11 cellular contexts compared by ENCODE assay signal in genomic region chr21:37159949-37160348, GRCh38.
DNase-seq lines count a peak whose midpoint lies in the region; ATAC-seq and TF ChIP-seq lines count a peak whose summit lies in the region.
"Had no signal": no experiment of that assay in that cellular context is flagged by ENCODE, and none has a peak within 500 bp of the region (broad histone marks: within the 10 kb centered on the region; RNA-seq: fewer than 3 reads in every experiment).

No MANE protein-coding gene starts in this region.

- peak overlapping the region; percentile 20 for H3K27ac Mint-ChIP-seq in CD8-positive, alpha-beta T cell
- H3K27ac Mint-ChIP-seq in stimulated activated naive CD8-positive, alpha-beta T cell treated with anti-CD3 and anti-CD28 coated beads, Interleukin-15, amount 100 ng/mL, for 72 hours = no peak overlapping the region
- H3K27ac Mint-ChIP-seq: CD14-positive monocyte had no signal

- TF ChIP-seq CTCF in CD8-positive, alpha-beta T cell (IDR thresholded peaks at IDR 0.05) = no peak
- TF ChIP-seq CTCF in IMR-90 (conservative IDR thresholded peaks at IDR 0.05; ENCODE audit: low read depth, low read length) (no peak), transverse colon (IDR thresholded peaks at IDR 0.05) (no peak)

- no peaks in the 10 kb centered on the region for H3K4me1 ChIP-seq in CD8-positive, alpha-beta T cell (ENCODE audit: insufficient read depth, low read length)
- peaks cover 5% of the 10 kb centered on the region for H3K4me1 ChIP-seq in IMR-90 (ENCODE audit: control insufficient read depth, insufficient read depth, low read length)
- H3K4me1 ChIP-seq in transverse colon = peaks cover 0 to 22% (median 11%) of the 10 kb centered on the region in 4 donors

- in situ Hi-C loops in IMR-90 (cut with MboI; ENCODE audit: low sequenced_read_pairs) (no loop called here), transverse colon (cut with MboI; ENCODE audit: low pct_ligation_motif_present in 1 of 4, low pct_unique_long_range_greater_than_20kb in 1 of 4, low sequenced_read_pairs in 3 of 4) (no loop called here)

- H4K91ac ChIP-seq in IMR-90 (ENCODE audit: insufficient read depth, low read depth, low read length) = no peak overlapping the region

- no peaks in the 10 kb centered on the region for H3K4me1 Mint-ChIP-seq in CD8-positive, alpha-beta T cell (ENCODE audit: low read depth)
- peaks cover 13% of the 10 kb centered on the region for H3K4me1 Mint-ChIP-seq in stimulated activated naive CD8-positive, alpha-beta T cell treated with anti-CD3 and anti-CD28 coated beads, Interleukin-15, amount 100 ng/mL, for 72 hours

- DNase-seq in CD8-positive, alpha-beta T cell = no peak
- no peak for DNase-seq in IMR-90
- DNase-seq in epidermal melanocyte (ENCODE audit: insufficient read length, low spot score) = peak; percentile 54
- no peak for DNase-seq in transverse colon
- DNase-seq in stimulated activated naive CD8-positive, alpha-beta T cell treated with anti-CD3 and anti-CD28 coated beads, Interleukin-15, amount 100 ng/mL, for 72 hours = no peak
- DNase-seq: CD8-positive, alpha-beta memory T cell; GF-D8; GM23248 had no signal

- no peak overlapping the region for H3K56ac ChIP-seq in IMR-90 (ENCODE audit: extremely low read depth, insufficient read depth, low read length)

- no peak overlapping the region for H3K23ac ChIP-seq in IMR-90 (ENCODE audit: low read depth, low read length)

- no peaks in the 10 kb centered on the region for H3K9me3 Mint-ChIP-seq in CD8-positive, alpha-beta T cell
- H3K9me3 Mint-ChIP-seq in stimulated activated naive CD8-positive, alpha-beta T cell treated with anti-CD3 and anti-CD28 coated beads, Interleukin-15, amount 100 ng/mL, for 72 hours = no peaks in the 10 kb centered on the region
- H3K9me3 Mint-ChIP-seq: CD14-positive monocyte; CD8-positive, alpha-beta memory T cell had no signal

- no peak for TF ChIP-seq EP300 in transverse colon (IDR thresholded peaks at IDR 0.05; ENCODE audit: low read depth)

- H2BK20ac ChIP-seq in IMR-90 (ENCODE audit: low read depth, low read length) = no peak overlapping the region

- H3K4me3 Mint-ChIP-seq in CD8-positive, alpha-beta T cell = no peak overlapping the region
- H3K4me3 Mint-ChIP-seq in stimulated activated naive CD8-positive, alpha-beta T cell treated with anti-CD3 and anti-CD28 coated beads, Interleukin-15, amount 100 ng/mL, for 72 hours = no peak overlapping the region
- H3K4me3 Mint-ChIP-seq: CD14-positive monocyte; CD8-positive, alpha-beta memory T cell had no signal

- WGBS in IMR-90 (ENCODE audit: extremely low coverage in 2 of 2, insufficient read length in 1 of 2), 2 experiments = no CpG with 5 or more reads among the region's 1 CpG
- WGBS in transverse colon (ENCODE audit: low coverage in 1 of 2), 2 donors = 47% methylated on average over 1 of the region's 1 CpG

- H3K18ac ChIP-seq in IMR-90 (ENCODE audit: low read depth, low read length) = no peak overlapping the region

- H2BK15ac ChIP-seq in IMR-90 (ENCODE audit: low read depth, low read length) = no peak overlapping the region

- dilution Hi-C loops in IMR-90 (cut with HindIII; ENCODE audit: low sequenced_read_pairs, unreplicated experiment) = no loop called here

- no peak for TF ChIP-seq POLR2A in IMR-90 (IDR thresholded peaks at IDR 0.05; ENCODE audit: low read depth, low read length)
- TF ChIP-seq POLR2A in transverse colon (IDR thresholded peaks at IDR 0.05) = no peak

- no TSS peak for BruUV-seq in IMR-90 (replicated peaks; lab: Mats Ljungman, UMichigan)

- no peak for ATAC-seq in CD8-positive, alpha-beta T cell
- ATAC-seq in IMR-90 (ENCODE audit: low read depth) = no peak
- no peak for ATAC-seq in stimulated activated naive CD8-positive, alpha-beta T cell treated with anti-CD3 and anti-CD28 coated beads, Interleukin-15, amount 100 ng/mL, for 72 hours
- no peak for ATAC-seq in HG02938 (IDR thresholded peaks at IDR 0.05; ENCODE audit: unreplicated experiment)
- ATAC-seq: HCT116 had no signal

- no peak overlapping the region for H2AFZ ChIP-seq in IMR-90 (replicated peaks; ENCODE audit: low read length, poor library complexity)
- H2AFZ ChIP-seq: GM23248 had no signal

- H3K4me3 ChIP-seq in CD8-positive, alpha-beta T cell (ENCODE audit: low read depth, low read length) = no peak overlapping the region
- H3K4me3 ChIP-seq in IMR-90 (ENCODE audit: insufficient read depth, low read depth, low read length) = no peak overlapping the region
- H3K4me3 ChIP-seq in transverse colon = no peak overlapping the region
- H3K4me3 ChIP-seq: GM23248 had no signal

- peaks cover 5% of the 10 kb centered on the region for H3K36me3 ChIP-seq in CD8-positive, alpha-beta T cell (ENCODE audit: insufficient read depth, low read length)
- H3K36me3 ChIP-seq in IMR-90 (ENCODE audit: control insufficient read depth, insufficient read depth, low read length) (peaks cover 39% of the 10 kb centered on the region), transverse colon (peaks cover 0 to 22% (median 6%) of the 10 kb centered on the region in 4 donors)

- peak overlapping the region; percentile 41 for H2BK5ac ChIP-seq in IMR-90 (ENCODE audit: low read depth, low read length, poor library complexity, severe bottlenecking)

- H3K27me3 ChIP-seq in CD8-positive, alpha-beta T cell (ENCODE audit: insufficient read depth, low read length) = no peaks in the 10 kb centered on the region
- no peaks in the 10 kb centered on the region for H3K27me3 ChIP-seq in IMR-90 (ENCODE audit: control insufficient read depth, insufficient read depth, low read length)
- no peaks in the 10 kb centered on the region for H3K27me3 ChIP-seq in transverse colon

- no peak overlapping the region for H3K4me2 ChIP-seq in IMR-90 (ENCODE audit: low read depth, low read length)

- peaks cover 79% of the 10 kb centered on the region for H3K36me3 Mint-ChIP-seq in CD8-positive, alpha-beta T cell

- POLR2A ChIA-PET in CD8-positive, alpha-beta T cell (lab: Charles Lee) = no interaction called here
- POLR2A ChIA-PET in IMR-90 (lab: Charles Lee; ENCODE audit: unreplicated experiment) = no interaction called here

- CTCF ChIA-PET in CD8-positive, alpha-beta T cell (lab: Charles Lee) = no interaction called here
- CTCF ChIA-PET in IMR-90 (lab: Yijun Ruan, JAX) = no interaction called here

- H3K4ac ChIP-seq in IMR-90 (ENCODE audit: low read depth, low read length) = no peak overlapping the region

- H4K5ac ChIP-seq in IMR-90 (ENCODE audit: low read depth, low read length) = no peak overlapping the region

- intact Hi-C loops in CD8-positive, alpha-beta T cell (cut with DNase I, micrococcal nuclease) = no loop called here
- intact Hi-C loops in IMR-90 (cut with micrococcal nuclease) = no loop called here
- intact Hi-C loops in transverse colon (cut with DNase I; ENCODE audit: low total_unique reads) = no loop called here

- no peaks in the 10 kb centered on the region; the same call in 1 of the 2 replicates for H4K20me1 ChIP-seq in IMR-90 (ENCODE audit: insufficient read depth, low read length)

- H2BK120ac ChIP-seq in IMR-90 (ENCODE audit: low read depth, low read length) = no peak overlapping the region

- H3K27me3 Mint-ChIP-seq in CD8-positive, alpha-beta T cell (ENCODE audit: low read depth) = no peaks in the 10 kb centered on the region
- H3K27me3 Mint-ChIP-seq in stimulated activated naive CD8-positive, alpha-beta T cell treated with anti-CD3 and anti-CD28 coated beads, Interleukin-15, amount 100 ng/mL, for 72 hours = no peaks in the 10 kb centered on the region
- H3K27me3 Mint-ChIP-seq: CD8-positive, alpha-beta memory T cell had no signal

- peaks cover 6 to 32% of the 10 kb centered on the region in 2 experiments; a peak in 2 of 4 replicates for H3K79me1 ChIP-seq in IMR-90 (ENCODE audit: low read depth in 1 of 2, low read length in 2 of 2)

- no peak for TF ChIP-seq RAD21 in IMR-90 (IDR thresholded peaks at IDR 0.05; ENCODE audit: low read length)

- H2AK9ac ChIP-seq in IMR-90 (replicated peaks; ENCODE audit: low read depth, low read length, poor library complexity) = no peak overlapping the region

- H3K9ac ChIP-seq in IMR-90 (ENCODE audit: low read depth, low read length) = no peak overlapping the region
- H3K9ac ChIP-seq: GM23248 had no signal

- H3K9me1 ChIP-seq in IMR-90 (ENCODE audit: insufficient read depth, low read length) = peaks cover 7% of the 10 kb centered on the region

- H3K14ac ChIP-seq in IMR-90 (replicated peaks; ENCODE audit: low read depth, low read length) = no peak overlapping the region

- no peak overlapping the region for H3K27ac ChIP-seq in CD8-positive, alpha-beta T cell (ENCODE audit: low read depth, low read length)
- H3K27ac ChIP-seq in IMR-90 (ENCODE audit: insufficient read depth, low read length) (no peak overlapping the region), transverse colon (peak overlapping the region in 3 of 4 donors; percentile 45 to 66 (median 58))
- H3K27ac ChIP-seq: GM23248 had no signal

- H3K9me3 ChIP-seq in CD8-positive, alpha-beta T cell (ENCODE audit: low read length) = no peaks in the 10 kb centered on the region
- no peaks in the 10 kb centered on the region for H3K9me3 ChIP-seq in IMR-90 (ENCODE audit: control insufficient read depth, insufficient read depth, low read length)
- H3K9me3 ChIP-seq in transverse colon = no peaks in the 10 kb centered on the region

- H4K8ac ChIP-seq in IMR-90 (ENCODE audit: low read depth in 2 of 2, low read length in 2 of 2) = no peak overlapping the region

- H2AK5ac ChIP-seq in IMR-90 (ENCODE audit: low read depth, low read length) = no peak overlapping the region

TF ChIP-seq in IMR-90, 13 proteins besides CTCF, POLR2A, EP300 and RAD21:
- TF ChIP-seq BHLHE40 (IDR thresholded peaks at IDR 0.05; ENCODE audit: low read depth, low read length) (no peak), ELK1 (IDR thresholded peaks at IDR 0.05; ENCODE audit: borderline replicate concordance, low read depth, low read length) (no peak), MXI1 (IDR thresholded peaks at IDR 0.05; ENCODE audit: borderline replicate concordance, low read depth, low read length) (no peak), CHD1 (IDR thresholded peaks at IDR 0.05; ENCODE audit: low read depth, low read length) (no peak), CEBPB (IDR thresholded peaks at IDR 0.05; ENCODE audit: low read depth, low read length) (no peak), FOS (IDR thresholded peaks at IDR 0.05; ENCODE audit: low read depth, low read length) (no peak), RCOR1 (IDR thresholded peaks at IDR 0.05; ENCODE audit: insufficient replicate concordance, low read length) (no peak), NFE2L2 (IDR thresholded peaks at IDR 0.05; ENCODE audit: low read depth, low read length) (no peak), MAFK (IDR thresholded peaks at IDR 0.05; ENCODE audit: low read depth, low read length) (no peak)

Comparison
In these comparisons a context has a peak if more than half of its experiments do, and no peak if none do; other contexts are left out.
1. H3K27ac ChIP-seq: peak in transverse colon (3 of 4); none in CD8-positive, alpha-beta T cell (single experiment) and IMR-90 (single experiment).